Comparison of ENCODE assay signal across 13 cellular contexts in the genomic region with DNA sequence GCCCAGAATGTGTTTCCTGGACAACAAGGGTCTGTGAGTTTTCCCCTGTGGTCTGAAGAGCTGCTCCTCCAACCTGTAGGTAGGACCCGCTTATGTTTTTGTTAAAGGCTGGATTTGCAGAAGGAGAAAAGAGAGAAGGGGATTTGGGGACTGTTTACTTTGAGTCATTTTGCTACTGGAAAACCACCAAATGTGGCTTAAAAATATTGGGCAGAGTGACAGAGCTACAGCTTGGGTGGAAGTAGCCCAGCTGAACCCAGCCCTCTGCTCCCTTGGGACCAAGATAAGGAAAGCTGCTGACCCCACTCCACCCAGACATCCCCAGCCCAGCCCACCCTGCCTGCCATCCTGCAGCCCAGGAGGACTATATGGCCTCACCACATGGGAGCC. TPM values are rescaled to one million over a fixed set of nuclear protein-coding genes. Genes with fewer than 3 reads are reported as not detected.
DNase-seq lines count a peak whose midpoint lies in the region; ATAC-seq and TF ChIP-seq lines count a peak whose summit lies in the region.
"Had no signal": no experiment of that assay in that cellular context is flagged by ENCODE, and none has a peak within 500 bp of the region (broad histone marks: within the 10 kb centered on the region; RNA-seq: fewer than 3 reads in every experiment).

No MANE protein-coding gene starts in this region.

- H3K4me2 ChIP-seq in fibroblast of lung (ENCODE audit: extremely low read depth, insufficient read depth, low read length): peak overlapping the region; percentile 87

- intact Hi-C loops in prostate gland (cut with DNase I): no loop called here

- H3K9me3 ChIP-seq in fibroblast of lung (ENCODE audit: control insufficient read depth, insufficient read depth, low read depth, low read length): no peaks in the 10 kb centered on the region
- H3K9me3 ChIP-seq in prostate gland: no peaks in the 10 kb centered on the region
- H3K9me3 ChIP-seq: SJSA1 had no signal

- TF ChIP-seq CTCF in fibroblast of lung (conservative IDR thresholded peaks at IDR 0.05 in 1 of 2, IDR thresholded peaks at IDR 0.05 in 1 of 2; ENCODE audit: low read depth in 1 of 2, low read length in 2 of 2) (no peak), prostate gland (IDR thresholded peaks at IDR 0.05) (no peak)

- H3K4me1 ChIP-seq in fibroblast of lung (ENCODE audit: control insufficient read depth, extremely low read depth, insufficient read depth, low read length) (peaks cover 19% of the 10 kb centered on the region), prostate gland (replicated peaks) (peaks cover 11% of the 10 kb centered on the region)
- H3K4me1 ChIP-seq: parathyroid adenoma had no signal

- H3K36me3 ChIP-seq in fibroblast of lung (ENCODE audit: control insufficient read depth, insufficient read depth, low read length) (peaks cover 4% of the 10 kb centered on the region), prostate gland (no peaks in the 10 kb centered on the region)
- H3K36me3 ChIP-seq: SJSA1 had no signal

- H3K79me2 ChIP-seq in fibroblast of lung (ENCODE audit: control insufficient read depth, insufficient read depth, low read length): no peaks in the 10 kb centered on the region
- H3K79me2 ChIP-seq: parathyroid adenoma had no signal

- 19% methylated on average over 1 of the region's 1 CpG for WGBS in prostate gland

- H3K4me3 ChIP-seq in fibroblast of lung (replicated peaks in 1 of 4; ENCODE audit: control extremely low read depth in 1 of 4, insufficient read depth in 1 of 4, low read depth in 3 of 4, low read length in 4 of 4): peak overlapping the region in 3 of 4 experiments; percentile 1 to 42 (median 5)
- no peak overlapping the region for H3K4me3 ChIP-seq in prostate gland
- H3K4me3 ChIP-seq: SJSA1 had no signal

- ATAC-seq in HG03439 (IDR thresholded peaks at IDR 0.05; ENCODE audit: unreplicated experiment): peak; percentile 30
- ATAC-seq in GM18505 (IDR thresholded peaks at IDR 0.05; ENCODE audit: unreplicated experiment): no peak
- no peak for ATAC-seq in GM19328 (IDR thresholded peaks at IDR 0.05; ENCODE audit: unreplicated experiment)
- ATAC-seq: stimulated activated naive CD8-positive, alpha-beta T cell treated with anti-CD3 and anti-CD28 coated beads, Interleukin-15, amount 100 ng/mL, for 72 hours had no signal

- no peak overlapping the region for H2AFZ ChIP-seq in fibroblast of lung (ENCODE audit: low read length)
- H2AFZ ChIP-seq: parathyroid adenoma had no signal

- peak overlapping the region; percentile 41 for H3K27ac ChIP-seq in fibroblast of lung (ENCODE audit: insufficient read depth, low read length)
- peak overlapping the region; percentile 52 to 58 for H3K27ac ChIP-seq in prostate gland
- H3K27ac ChIP-seq: parathyroid adenoma, SJSA1 had no signal

- H3K27me3 ChIP-seq in fibroblast of lung (ENCODE audit: control insufficient read depth, insufficient read depth, low read length) (no peaks in the 10 kb centered on the region), prostate gland (replicated peaks; ENCODE audit: insufficient read depth) (no peaks in the 10 kb centered on the region)
- H3K27me3 ChIP-seq: SJSA1 had no signal

- H4K20me1 ChIP-seq in fibroblast of lung (ENCODE audit: control insufficient read depth, extremely low read depth, insufficient read depth, low read length): no peaks in the 10 kb centered on the region

- no peak for TF ChIP-seq POLR2A in prostate gland (IDR thresholded peaks at IDR 0.05)
- TF ChIP-seq POLR2A in GM18505 (IDR thresholded peaks at IDR 0.05; ENCODE audit: borderline replicate concordance, extremely low read depth, insufficient read depth, insufficient read length): no peak

- DNase-seq in GM03348 (ENCODE audit: low spot score): peak; percentile 24
- peak; percentile 51 for DNase-seq in fibroblast of lung (ENCODE audit: low read depth in 2 of 2)
- no peak for DNase-seq in prostate gland (ENCODE audit: low spot score)
- DNase-seq in ecto neural progenitor cell (ENCODE audit: low spot score): no peak
- no peak for DNase-seq in SKM-1 treated with dmso at 0.1 percent for 144 hours (lab: John Stamatoyannopoulos, UW; ENCODE audit: unreplicated experiment)
- DNase-seq: activated naive CD4-positive, alpha-beta T cell treated with anti-CD3 and anti-CD28 coated beads, Interleukin-2, amount 10 ng/mL, durations not matched to agents 7 days and 5 days; GF-D8; stimulated activated naive CD8-positive, alpha-beta T cell treated with anti-CD3 and anti-CD28 coated beads, Interleukin-15, amount 100 ng/mL, for 72 hours had no signal

- H3K9ac ChIP-seq in fibroblast of lung (ENCODE audit: insufficient read depth, low read length): no peak overlapping the region
- H3K9ac ChIP-seq: parathyroid adenoma had no signal

RNA-seq across cellular contexts. Expression of a gene that starts 40.0 kb away (rescaled TPM):
- total RNA-seq in fibroblast of lung (214 and 330 TPM in 2 replicates), prostate gland (10 to 100 TPM; 21.2 to 74.1 TPM)
- polyA plus RNA-seq in fibroblast of lung: 210 and 260 TPM in 2 replicates
- polyA plus RNA-seq in fibroblast of lung (2012): 129 and 132 TPM in 2 replicates
- polyA minus RNA-seq in fibroblast of lung (ENCODE audit: low replicate concordance): 159 and 193 TPM in 2 replicates

Comparison
In these comparisons a context has a peak if more than half of its experiments do, and no peak if none do; other contexts are left out.
1. DNase-seq: peak in GM03348 (single experiment) and fibroblast of lung (2 of 2); none in prostate gland (single experiment), ecto neural progenitor cell (single experiment) and SKM-1 treated with dmso at 0.1 percent for 144 hours (single experiment).
2. H3K4me3 ChIP-seq: peak in fibroblast of lung (3 of 4); none in prostate gland (0 of 2).